23 cellular contexts compared by ENCODE assay signal in genomic region chr22:33467718-33468117, GRCh38.
DNase-seq lines count a peak whose midpoint lies in the region; ATAC-seq and TF ChIP-seq lines count a peak whose summit lies in the region.
"Had no signal": no experiment of that assay in that cellular context is flagged by ENCODE, and none has a peak within 500 bp of the region (broad histone marks: within the 10 kb centered on the region; RNA-seq: fewer than 3 reads in every experiment).

No MANE protein-coding gene starts in this region.

- H2BK120ac ChIP-seq in IMR-90 (ENCODE audit: low read depth, low read length) = no peak overlapping the region

- no peaks in the 10 kb centered on the region for H3K9me2 ChIP-seq in SK-N-SH

- H3K4me2 ChIP-seq in SK-N-SH (no peak overlapping the region), IMR-90 (ENCODE audit: low read depth, low read length) (no peak overlapping the region), neural progenitor cell (no peak overlapping the region)

- H3K9me3 Mint-ChIP-seq in neural progenitor cell = peaks cover 2% of the 10 kb centered on the region
- H3K9me3 Mint-ChIP-seq in activated naive CD8-positive, alpha-beta T cell treated with anti-CD3 and anti-CD28 coated beads, Interleukin-2, amount 50 U/mL, for 24 hours = peaks cover 16% of the 10 kb centered on the region
- peaks cover 37% of the 10 kb centered on the region for H3K9me3 Mint-ChIP-seq in T-helper 2 cell treated with Interferon-gamma antibody and Interleukin-4, amounts not matched to agents 5 μg/mL and 100 μg/mL, for 36 hours

- ATAC-seq in SK-N-SH treated with all-trans-retinoic acid at 6 μM for 48 hours = no peak
- no peak for ATAC-seq in IMR-90 (ENCODE audit: low read depth)
- no peak for ATAC-seq in activated naive CD8-positive, alpha-beta T cell treated with anti-CD3 and anti-CD28 coated beads, Interleukin-2, amount 50 U/mL, for 24 hours
- ATAC-seq: left colon, mucosa of descending colon had no signal

- H3K4me3 ChIP-seq in SK-N-SH (ENCODE audit: low read depth in 2 of 2, low read length in 1 of 2) = no peak overlapping the region
- H3K4me3 ChIP-seq in IMR-90 (ENCODE audit: insufficient read depth, low read depth, low read length) = no peak overlapping the region
- H3K4me3 ChIP-seq in neural progenitor cell = no peak overlapping the region
- H3K4me3 ChIP-seq: mucosa of descending colon, suprapubic skin, uterus had no signal

- TF ChIP-seq RAD21 in SK-N-SH (IDR thresholded peaks at IDR 0.05; ENCODE audit: low read length) = peak; percentile 43
- TF ChIP-seq RAD21 in IMR-90 (IDR thresholded peaks at IDR 0.05; ENCODE audit: low read length) = no peak

- POLR2A ChIA-PET in SK-N-SH (lab: Yijun Ruan, JAX) (no interaction called here), IMR-90 (lab: Charles Lee; ENCODE audit: unreplicated experiment) (no interaction called here)

- no peak overlapping the region for H3K27ac Mint-ChIP-seq in neural progenitor cell
- H3K27ac Mint-ChIP-seq in activated naive CD8-positive, alpha-beta T cell treated with anti-CD3 and anti-CD28 coated beads, Interleukin-2, amount 50 U/mL, for 24 hours = no peak overlapping the region
- no peak overlapping the region for H3K27ac Mint-ChIP-seq in T-helper 2 cell treated with Interferon-gamma antibody and Interleukin-4, amounts not matched to agents 5 μg/mL and 100 μg/mL, for 36 hours
- H3K27ac Mint-ChIP-seq: CD4-positive, alpha-beta memory T cell; HFFc6 had no signal

- no peak overlapping the region for H3K23ac ChIP-seq in IMR-90 (ENCODE audit: low read depth, low read length)

- no peak overlapping the region for H4K8ac ChIP-seq in IMR-90 (ENCODE audit: low read depth in 2 of 2, low read length in 2 of 2)

- DNase-seq in SK-N-SH (peak; percentile 15), IMR-90 (no peak), fibroblast of gingiva (ENCODE audit: low read depth) (peak; percentile 17), neural progenitor cell (ENCODE audit: low spot score) (no peak), cortex of kidney (lab: John Stamatoyannopoulos, UW) (no peak)
- DNase-seq in activated naive CD8-positive, alpha-beta T cell treated with anti-CD3 and anti-CD28 coated beads, Interleukin-2, amount 50 U/mL, for 24 hours = no peak
- DNase-seq in T-helper 2 cell treated with Interferon-gamma antibody and Interleukin-4, amounts not matched to agents 5 μg/mL and 100 μg/mL, for 36 hours (ENCODE audit: low spot score) = no peak
- DNase-seq: activated CD4-positive, alpha-beta T cell treated with anti-CD3 and anti-CD28 coated beads for 48 hours; activated CD8-positive, alpha-beta memory T cell treated with anti-CD3 and anti-CD28 coated beads, Interleukin-2, amount 50 U/mL, for 48 hours; activated gamma-delta T cell treated with Interleukin-2 at 50 U/mL for 16 hours; amygdala; CD4-positive, alpha-beta memory T cell; HFFc6; left colon; mucosa of descending colon; NCI-H1694; retina; RPMI8226; uterus had no signal

- peaks cover 0 to 3% of the 10 kb centered on the region in 2 experiments; a peak in 1 of 4 replicates for H3K79me1 ChIP-seq in IMR-90 (ENCODE audit: low read depth in 1 of 2, low read length in 2 of 2)

- no peak overlapping the region for H3K4ac ChIP-seq in IMR-90 (ENCODE audit: low read depth, low read length)

- no peak overlapping the region for H2BK5ac ChIP-seq in IMR-90 (ENCODE audit: low read depth, low read length, poor library complexity, severe bottlenecking)

- H2AFZ ChIP-seq in SK-N-SH (ENCODE audit: low read depth) (no peak overlapping the region), IMR-90 (replicated peaks; ENCODE audit: low read length, poor library complexity) (no peak overlapping the region), neural progenitor cell (replicated peaks) (no peak overlapping the region)

- BruUV-seq in IMR-90 (replicated peaks; lab: Mats Ljungman, UMichigan) = no TSS peak

- TF ChIP-seq CTCF in SK-N-SH (IDR thresholded peaks at IDR 0.05) (no peak), IMR-90 (conservative IDR thresholded peaks at IDR 0.05; ENCODE audit: low read depth, low read length) (0 out of 2 replicates have a peak, but pooled peaks have one; percentile 10), neural progenitor cell (IDR thresholded peaks at IDR 0.05) (peak; percentile 34)

- whole genome bisulfite sequencing in SK-N-SH (ENCODE audit: low lambda C conversion rate) = 49% methylated on average over 6 of the region's 6 CpGs
- 72% methylated on average over 4 of the region's 6 CpGs; no CpG with 5 or more reads in 1 of the 2 experiments for WGBS in IMR-90 (ENCODE audit: extremely low coverage in 2 of 2, insufficient read length in 1 of 2), 2 experiments

- H3K56ac ChIP-seq in IMR-90 (ENCODE audit: extremely low read depth, insufficient read depth, low read length) = no peak overlapping the region

- H3K79me2 ChIP-seq in SK-N-SH (ENCODE audit: insufficient read depth) (no peaks in the 10 kb centered on the region), neural progenitor cell (ENCODE audit: low read depth) (no peaks in the 10 kb centered on the region)

- no peak overlapping the region for H2AK5ac ChIP-seq in IMR-90 (ENCODE audit: low read depth, low read length)

- in situ Hi-C loops in IMR-90 (cut with MboI; ENCODE audit: low sequenced_read_pairs) = no loop called here

- H3K9ac ChIP-seq in SK-N-SH (no peak overlapping the region), IMR-90 (ENCODE audit: low read depth, low read length) (no peak overlapping the region), neural progenitor cell (no peak overlapping the region)

- no peaks in the 10 kb centered on the region for H3K27me3 ChIP-seq in SK-N-SH (ENCODE audit: insufficient read depth)
- no peaks in the 10 kb centered on the region for H3K27me3 ChIP-seq in IMR-90 (ENCODE audit: control insufficient read depth, insufficient read depth, low read length)
- H3K27me3 ChIP-seq in neural progenitor cell = no peaks in the 10 kb centered on the region
- H3K27me3 ChIP-seq: neutrophil, suprapubic skin, uterus had no signal

- H2BK15ac ChIP-seq in IMR-90 (ENCODE audit: low read depth, low read length) = no peak overlapping the region

- H3K4me1 Mint-ChIP-seq in neural progenitor cell = peaks cover 7% of the 10 kb centered on the region
- H3K4me1 Mint-ChIP-seq in activated naive CD8-positive, alpha-beta T cell treated with anti-CD3 and anti-CD28 coated beads, Interleukin-2, amount 50 U/mL, for 24 hours = peaks cover under 1% of the 10 kb centered on the region
- H3K4me1 Mint-ChIP-seq in T-helper 2 cell treated with Interferon-gamma antibody and Interleukin-4, amounts not matched to agents 5 μg/mL and 100 μg/mL, for 36 hours (ENCODE audit: low read depth) = no peaks in the 10 kb centered on the region
- H3K4me1 Mint-ChIP-seq: CD4-positive, alpha-beta memory T cell had no signal

- H3K36me3 Mint-ChIP-seq in neural progenitor cell = no peaks in the 10 kb centered on the region
- peaks cover 3% of the 10 kb centered on the region for H3K36me3 Mint-ChIP-seq in activated naive CD8-positive, alpha-beta T cell treated with anti-CD3 and anti-CD28 coated beads, Interleukin-2, amount 50 U/mL, for 24 hours (ENCODE audit: low read depth)
- H3K36me3 Mint-ChIP-seq in T-helper 2 cell treated with Interferon-gamma antibody and Interleukin-4, amounts not matched to agents 5 μg/mL and 100 μg/mL, for 36 hours (ENCODE audit: low read depth) = peaks cover 2% of the 10 kb centered on the region
- H3K36me3 Mint-ChIP-seq: CD4-positive, alpha-beta memory T cell had no signal

- H4K20me1 ChIP-seq in SK-N-SH (ENCODE audit: insufficient read depth) (no peaks in the 10 kb centered on the region), IMR-90 (ENCODE audit: insufficient read depth, low read length) (no peaks in the 10 kb centered on the region), neural progenitor cell (ENCODE audit: low read depth) (no peaks in the 10 kb centered on the region)

- no peak for TF ChIP-seq POLR2A in IMR-90 (IDR thresholded peaks at IDR 0.05; ENCODE audit: low read depth, low read length)

- H3K4me3 Mint-ChIP-seq in neural progenitor cell = no peak overlapping the region
- H3K4me3 Mint-ChIP-seq in activated naive CD8-positive, alpha-beta T cell treated with anti-CD3 and anti-CD28 coated beads, Interleukin-2, amount 50 U/mL, for 24 hours = no peak overlapping the region
- H3K4me3 Mint-ChIP-seq in T-helper 2 cell treated with Interferon-gamma antibody and Interleukin-4, amounts not matched to agents 5 μg/mL and 100 μg/mL, for 36 hours = no peak overlapping the region
- H3K4me3 Mint-ChIP-seq: CD4-positive, alpha-beta memory T cell; HFFc6 had no signal

- intact Hi-C loops in IMR-90 (cut with micrococcal nuclease) = loop anchor here (5.0 kb wide), 2 partner anchors 165 to 1410 kb away; no protein-coding TSS in a partner anchor

- no peak for TF ChIP-seq EP300 in SK-N-SH (IDR thresholded peaks at IDR 0.05; ENCODE audit: borderline replicate concordance in 1 of 2, low read depth in 1 of 2, low read length in 1 of 2)

- no peak overlapping the region for H4K91ac ChIP-seq in IMR-90 (ENCODE audit: insufficient read depth, low read depth, low read length)

- H3K4me1 ChIP-seq in SK-N-SH (ENCODE audit: control insufficient read depth in 1 of 2, insufficient read depth in 2 of 2, low read depth in 1 of 2, low read length in 1 of 2) = no peaks in the 10 kb centered on the region
- H3K4me1 ChIP-seq in IMR-90 (ENCODE audit: control insufficient read depth, insufficient read depth, low read length) = no peaks in the 10 kb centered on the region
- H3K4me1 ChIP-seq in neural progenitor cell = peaks cover 10% of the 10 kb centered on the region
- H3K4me1 ChIP-seq: suprapubic skin, uterus had no signal

- H3K9me3 ChIP-seq in SK-N-SH (no peaks in the 10 kb centered on the region), IMR-90 (ENCODE audit: control insufficient read depth, insufficient read depth, low read length) (no peaks in the 10 kb centered on the region), neural progenitor cell (ENCODE audit: low read depth) (peaks cover 7% of the 10 kb centered on the region)
- H3K9me3 ChIP-seq: mucosa of descending colon, neutrophil, suprapubic skin, uterus had no signal

- CTCF ChIA-PET in SK-N-SH (lab: Yijun Ruan, JAX) (interaction anchor here (1.1 to 2.1 kb wide), 2 partner anchors 112 to 166 kb away, joined by 3 to 10 read pairs; no protein-coding TSS in a partner anchor), IMR-90 (lab: Yijun Ruan, JAX) (no interaction called here)

- no peak overlapping the region for H4K5ac ChIP-seq in IMR-90 (ENCODE audit: low read depth, low read length)

- no peak overlapping the region for H3K14ac ChIP-seq in IMR-90 (replicated peaks; ENCODE audit: low read depth, low read length)

- dilution Hi-C loops in IMR-90 (cut with HindIII; ENCODE audit: low sequenced_read_pairs, unreplicated experiment) = no loop called here

- H3F3A ChIP-seq in SK-N-SH (replicated peaks; ENCODE audit: insufficient read depth) (no peaks in the 10 kb centered on the region), neural progenitor cell (ENCODE audit: low read depth) (peaks cover 8% of the 10 kb centered on the region)

- no peak overlapping the region for H3K18ac ChIP-seq in IMR-90 (ENCODE audit: low read depth, low read length)

- peaks cover 4% of the 10 kb centered on the region for H3K27me3 Mint-ChIP-seq in neural progenitor cell (ENCODE audit: insufficient read depth, low read depth)
- H3K27me3 Mint-ChIP-seq in activated naive CD8-positive, alpha-beta T cell treated with anti-CD3 and anti-CD28 coated beads, Interleukin-2, amount 50 U/mL, for 24 hours = no peaks in the 10 kb centered on the region
- H3K27me3 Mint-ChIP-seq in T-helper 2 cell treated with Interferon-gamma antibody and Interleukin-4, amounts not matched to agents 5 μg/mL and 100 μg/mL, for 36 hours (ENCODE audit: low read depth) = no peaks in the 10 kb centered on the region
- H3K27me3 Mint-ChIP-seq: CD4-positive, alpha-beta memory T cell had no signal

- no peaks in the 10 kb centered on the region for H3K36me3 ChIP-seq in SK-N-SH (replicated peaks in 1 of 2; ENCODE audit: control insufficient read depth in 1 of 2, insufficient read depth in 2 of 2, low read length in 1 of 2)
- H3K36me3 ChIP-seq in IMR-90 (ENCODE audit: control insufficient read depth, insufficient read depth, low read length) = no peaks in the 10 kb centered on the region
- no peaks in the 10 kb centered on the region for H3K36me3 ChIP-seq in neural progenitor cell
- H3K36me3 ChIP-seq: neutrophil, suprapubic skin, uterus had no signal

- H3K27ac ChIP-seq in SK-N-SH (ENCODE audit: low read depth in 2 of 2, low read length in 1 of 2) (no peak overlapping the region), IMR-90 (ENCODE audit: insufficient read depth, low read length) (no peak overlapping the region), neural progenitor cell (no peak overlapping the region)
- H3K27ac ChIP-seq: HL-60, neutrophil, suprapubic skin, uterus had no signal

- no peak overlapping the region for H2AK9ac ChIP-seq in IMR-90 (replicated peaks; ENCODE audit: low read depth, low read length, poor library complexity)

- no peaks in the 10 kb centered on the region; the same call in 1 of the 2 replicates for H3K9me1 ChIP-seq in IMR-90 (ENCODE audit: insufficient read depth, low read length)

- no peak overlapping the region for H2BK20ac ChIP-seq in IMR-90 (ENCODE audit: low read depth, low read length)

Comparison
In these comparisons a context has a peak if more than half of its experiments do, and no peak if none do; other contexts are left out.
1. DNase-seq: peak in SK-N-SH (single experiment) and fibroblast of gingiva (single experiment); none in IMR-90 (single experiment), neural progenitor cell (single experiment), cortex of kidney (single experiment), activated naive CD8-positive, alpha-beta T cell treated with anti-CD3 and anti-CD28 coated beads, Interleukin-2, amount 50 U/mL, for 24 hours (single experiment) and T-helper 2 cell treated with Interferon-gamma antibody and Interleukin-4, amounts not matched to agents 5 μg/mL and 100 μg/mL, for 36 hours (single experiment).